1 cellular context compared by ENCODE assay signal in genomic region chr11:65822760-65823528, GRCh38.
A peak's percentile ranks its signal among the peaks of the same experiment; 100 is the strongest.
TF ChIP-seq lines count a peak whose summit lies in the region.

No MANE protein-coding gene starts in this region.

TF ChIP-seq in K562, 482 proteins besides CTCF, POLR2A, EP300 and RAD21:
- TF ChIP-seq ZBTB33 (CRISPR knock-in tag; IDR thresholded peaks at IDR 0.05) (peak; percentile 73), PREB (CRISPR knock-in tag; IDR thresholded peaks at IDR 0.05) (no peak), SMAD1 (IDR thresholded peaks at IDR 0.05; ENCODE audit: low read depth, low read length, partially characterized antibody) (no peak)
